ENCODE assay signal across 8 cellular contexts in the genomic region with DNA sequence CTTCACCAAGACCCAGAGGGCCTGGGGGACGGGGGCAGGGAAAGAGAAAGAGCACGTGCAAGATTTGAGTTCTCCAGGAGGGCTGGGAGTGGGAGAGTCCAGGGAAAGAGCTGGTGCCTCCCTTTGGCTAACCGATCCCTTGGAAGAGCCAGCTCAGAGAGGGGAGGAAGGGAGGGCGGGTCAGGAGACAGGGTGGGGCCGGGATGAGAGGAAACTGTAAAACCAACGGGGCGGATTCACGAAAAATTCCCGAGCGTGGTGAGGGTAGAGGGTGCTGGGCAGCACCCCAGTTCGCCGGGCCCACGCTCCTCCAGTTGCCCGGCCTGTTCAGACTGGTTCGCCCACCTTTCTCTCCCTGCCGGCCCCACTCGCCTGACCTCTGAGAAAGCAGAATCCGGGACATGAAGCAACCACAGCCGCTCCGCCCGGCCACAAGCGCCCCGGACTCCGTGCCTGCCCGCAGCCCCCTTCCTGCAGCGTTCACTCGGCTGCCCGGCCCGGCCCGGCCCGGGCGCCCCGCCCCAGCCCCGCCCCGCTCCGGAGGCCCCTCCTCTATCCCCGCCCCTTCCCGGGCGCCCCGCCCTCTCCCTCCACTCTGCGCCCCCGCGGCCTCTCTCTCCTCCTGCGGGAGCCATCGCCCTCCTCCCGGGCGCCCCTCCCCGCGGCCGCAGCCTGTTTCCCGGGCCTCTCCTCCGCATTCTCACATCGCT.
DNase-seq lines count a peak whose midpoint lies in the region; ATAC-seq, FAIRE-seq and TF ChIP-seq lines count a peak whose summit lies in the region.

No MANE protein-coding gene starts in this region.

- peak overlapping the region; percentile 82 for H2AFZ ChIP-seq in fibroblast of lung (ENCODE audit: low read length)

- no peaks in the 10 kb centered on the region for H3K9me3 Mint-ChIP-seq in activated T-helper 17 cell treated with anti-CD3 and anti-CD28 coated beads, Interleukin-2, amount 50 U/mL, for 72 hours
- H3K9me3 Mint-ChIP-seq in naive B cell: no peaks in the 10 kb centered on the region
- no peaks in the 10 kb centered on the region for H3K9me3 Mint-ChIP-seq in stimulated activated effector memory CD8-positive, alpha-beta T cell treated with anti-CD3 and anti-CD28 coated beads, Interleukin-12 subunit alpha, Interleukin-12 subunit beta, amount 100 ng/mL, for 72 hours

- H3K9me3 ChIP-seq in fibroblast of lung (ENCODE audit: control insufficient read depth, insufficient read depth, low read depth, low read length): no peaks in the 10 kb centered on the region

- H3K27me3 ChIP-seq in fibroblast of lung (ENCODE audit: control insufficient read depth, insufficient read depth, low read length): no peaks in the 10 kb centered on the region

- H3K27me3 Mint-ChIP-seq in activated T-helper 17 cell treated with anti-CD3 and anti-CD28 coated beads, Interleukin-2, amount 50 U/mL, for 72 hours: peaks cover 3% of the 10 kb centered on the region
- H3K27me3 Mint-ChIP-seq in naive B cell: peaks cover 36 to 78% (median 64%) of the 10 kb centered on the region in 3 donors

- peaks cover 2% of the 10 kb centered on the region for H3K4me1 ChIP-seq in fibroblast of lung (ENCODE audit: control insufficient read depth, extremely low read depth, insufficient read depth, low read length)

- H3K27ac Mint-ChIP-seq in activated T-helper 17 cell treated with anti-CD3 and anti-CD28 coated beads, Interleukin-2, amount 50 U/mL, for 72 hours: no peak overlapping the region
- no peak overlapping the region for H3K27ac Mint-ChIP-seq in naive B cell
- H3K27ac Mint-ChIP-seq in stimulated activated effector memory CD8-positive, alpha-beta T cell treated with anti-CD3 and anti-CD28 coated beads, Interleukin-12 subunit alpha, Interleukin-12 subunit beta, amount 100 ng/mL, for 72 hours: no peak overlapping the region

- ATAC-seq in HG03520 (IDR thresholded peaks at IDR 0.05; ENCODE audit: unreplicated experiment) (peak; percentile 72), naive B cell (ENCODE audit: low read depth in 2 of 2) (peak; percentile 82 to 89)
- ATAC-seq in activated T-helper 17 cell treated with anti-CD3 and anti-CD28 coated beads, Interleukin-2, amount 50 U/mL, for 72 hours (replicated peaks): peak; percentile 94
- peak; percentile 88 for ATAC-seq in stimulated activated effector memory CD8-positive, alpha-beta T cell treated with anti-CD3 and anti-CD28 coated beads, Interleukin-12 subunit alpha, Interleukin-12 subunit beta, amount 100 ng/mL, for 72 hours

- no peaks in the 10 kb centered on the region for H3K36me3 ChIP-seq in fibroblast of lung (ENCODE audit: control insufficient read depth, insufficient read depth, low read length)

- H3K79me2 ChIP-seq in fibroblast of lung (ENCODE audit: control insufficient read depth, insufficient read depth, low read length): no peaks in the 10 kb centered on the region

- H3K27ac ChIP-seq in fibroblast of lung (ENCODE audit: insufficient read depth, low read length): no peak overlapping the region

- H3K4me2 ChIP-seq in fibroblast of lung (ENCODE audit: extremely low read depth, insufficient read depth, low read length): peak overlapping the region; percentile 64

- no peaks in the 10 kb centered on the region for H3K36me3 Mint-ChIP-seq in activated T-helper 17 cell treated with anti-CD3 and anti-CD28 coated beads, Interleukin-2, amount 50 U/mL, for 72 hours (ENCODE audit: low read depth)
- no peaks in the 10 kb centered on the region for H3K36me3 Mint-ChIP-seq in naive B cell
- no peaks in the 10 kb centered on the region for H3K36me3 Mint-ChIP-seq in stimulated activated effector memory CD8-positive, alpha-beta T cell treated with anti-CD3 and anti-CD28 coated beads, Interleukin-12 subunit alpha, Interleukin-12 subunit beta, amount 100 ng/mL, for 72 hours

- no peak for FAIRE-seq in RCC 7860 (lab: Jason Lieb, UNC)

- no peaks in the 10 kb centered on the region for H4K20me1 ChIP-seq in fibroblast of lung (ENCODE audit: control insufficient read depth, extremely low read depth, insufficient read depth, low read length)

- H3K4me3 ChIP-seq in fibroblast of lung (replicated peaks in 1 of 4; ENCODE audit: control extremely low read depth in 1 of 4, insufficient read depth in 1 of 4, low read depth in 3 of 4, low read length in 4 of 4): peak overlapping the region; percentile 52 to 63 (median 58)

- peak overlapping the region; percentile 58 for H3K4me3 Mint-ChIP-seq in activated T-helper 17 cell treated with anti-CD3 and anti-CD28 coated beads, Interleukin-2, amount 50 U/mL, for 72 hours
- peak overlapping the region; percentile 22 to 87 (median 62) for H3K4me3 Mint-ChIP-seq in naive B cell
- H3K4me3 Mint-ChIP-seq in stimulated activated effector memory CD8-positive, alpha-beta T cell treated with anti-CD3 and anti-CD28 coated beads, Interleukin-12 subunit alpha, Interleukin-12 subunit beta, amount 100 ng/mL, for 72 hours: peak overlapping the region; percentile 57

- no peak for TF ChIP-seq CTCF in fibroblast of lung (conservative IDR thresholded peaks at IDR 0.05 in 1 of 2, IDR thresholded peaks at IDR 0.05 in 1 of 2; ENCODE audit: low read depth in 1 of 2, low read length in 2 of 2)

- H3K9ac ChIP-seq in fibroblast of lung (ENCODE audit: insufficient read depth, low read length): peak overlapping the region; percentile 55

- no peaks in the 10 kb centered on the region for H3K4me1 Mint-ChIP-seq in activated T-helper 17 cell treated with anti-CD3 and anti-CD28 coated beads, Interleukin-2, amount 50 U/mL, for 72 hours
- peaks cover 0 to 8% (median 7%) of the 10 kb centered on the region in 3 donors for H3K4me1 Mint-ChIP-seq in naive B cell
- peaks cover 9% of the 10 kb centered on the region for H3K4me1 Mint-ChIP-seq in stimulated activated effector memory CD8-positive, alpha-beta T cell treated with anti-CD3 and anti-CD28 coated beads, Interleukin-12 subunit alpha, Interleukin-12 subunit beta, amount 100 ng/mL, for 72 hours

- DNase-seq in AG08395 (ENCODE audit: low spot score) (peak; percentile 88), GM19238 (ENCODE audit: insufficient read length, low spot score) (peak; percentile 56), RCC 7860 (ENCODE audit: low spot score) (peak; percentile 46), fibroblast of lung (ENCODE audit: low read depth in 2 of 2) (peak; percentile 66 to 81), naive B cell (peak; percentile 17)
- peak; percentile 60 to 80 for DNase-seq in stimulated activated effector memory CD8-positive, alpha-beta T cell treated with anti-CD3 and anti-CD28 coated beads, Interleukin-12 subunit alpha, Interleukin-12 subunit beta, amount 100 ng/mL, for 72 hours (ENCODE audit: low spot score in 2 of 2)

Comparison
In these comparisons a context has a peak if more than half of its experiments do, and no peak if none do; other contexts are left out.
1. DNase-seq: peak in every context shown above with its lines; median percentile 88 in AG08395; 74 in fibroblast of lung; 70 in stimulated activated effector memory CD8-positive, alpha-beta T cell treated with anti-CD3 and anti-CD28 coated beads, Interleukin-12 subunit alpha, Interleukin-12 subunit beta, amount 100 ng/mL, for 72 hours; 56 in GM19238; 46 in RCC 7860; 17 in naive B cell.